In the genomic region with DNA sequence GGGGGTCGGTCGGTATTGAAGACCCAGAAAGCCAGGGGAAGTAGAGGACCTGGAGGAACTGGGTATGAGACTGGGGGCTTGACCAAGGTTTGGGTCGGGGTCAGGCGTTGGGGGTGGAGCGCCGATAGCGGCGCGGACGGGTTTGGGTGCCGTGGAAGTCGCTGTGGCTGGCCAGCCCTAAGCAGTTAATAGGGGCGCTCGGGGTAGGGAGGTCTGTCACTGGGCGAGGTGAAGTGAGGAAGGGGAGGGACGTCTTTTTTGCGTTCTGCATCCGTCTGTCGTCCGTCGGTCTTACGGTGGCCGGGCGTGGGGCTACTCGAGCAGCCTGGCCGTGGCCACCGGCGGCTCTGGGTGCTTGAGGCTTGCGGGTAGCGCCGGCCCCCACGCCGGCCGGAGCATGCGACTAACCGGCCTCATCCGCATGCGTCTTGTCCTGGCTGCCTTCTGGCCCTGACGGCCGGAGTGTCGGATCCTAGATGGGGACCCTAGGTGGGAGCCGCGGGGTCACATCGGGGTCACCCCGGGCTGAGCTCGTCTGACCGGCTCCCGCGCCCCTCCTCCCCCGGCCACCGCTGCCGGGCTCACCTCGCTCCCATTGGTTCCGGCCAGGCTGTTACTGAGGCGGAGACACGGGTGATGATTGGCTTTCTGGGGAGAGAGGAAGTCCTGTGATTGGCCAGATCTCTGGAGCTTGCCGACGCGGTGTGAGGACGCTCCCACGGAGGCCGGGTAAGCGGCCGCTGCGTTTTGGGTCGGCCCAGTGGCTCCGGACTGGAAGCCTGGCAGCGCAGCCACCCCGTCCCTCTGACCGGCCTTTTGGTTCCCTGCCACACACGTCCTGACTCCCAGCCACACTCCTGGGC, we compare ENCODE assay signal across 1 cellular context.
TF ChIP-seq lines count a peak whose summit lies in the region.

No MANE protein-coding gene starts in this region.

TF ChIP-seq in HCT116, 20 proteins besides CTCF, POLR2A, EP300 and RAD21:
- TF ChIP-seq EGR1 (IDR thresholded peaks at IDR 0.05; ENCODE audit: low read depth) = no peak
- TF ChIP-seq, protein P1, sequence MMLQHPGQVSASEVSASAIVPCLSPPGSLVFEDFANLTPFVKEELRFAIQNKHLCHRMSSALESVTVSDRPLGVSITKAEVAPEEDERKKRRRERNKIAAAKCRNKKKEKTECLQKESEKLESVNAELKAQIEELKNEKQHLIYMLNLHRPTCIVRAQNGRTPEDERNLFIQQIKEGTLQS (IDR thresholded peaks at IDR 0.05) = no peak
- TF ChIP-seq SP1 (IDR thresholded peaks at IDR 0.05; ENCODE audit: low read depth) = no peak
- TF ChIP-seq EZH2phosphoT487 (IDR thresholded peaks at IDR 0.05; ENCODE audit: borderline replicate concordance) = no peak
- 0 out of 2 replicates have a peak, but pooled peaks have one; percentile 48 for TF ChIP-seq ZFX (IDR thresholded peaks at IDR 0.05)
- TF ChIP-seq CEBPB (IDR thresholded peaks at IDR 0.05; ENCODE audit: low read depth) = no peak
- TF ChIP-seq, protein P2, sequence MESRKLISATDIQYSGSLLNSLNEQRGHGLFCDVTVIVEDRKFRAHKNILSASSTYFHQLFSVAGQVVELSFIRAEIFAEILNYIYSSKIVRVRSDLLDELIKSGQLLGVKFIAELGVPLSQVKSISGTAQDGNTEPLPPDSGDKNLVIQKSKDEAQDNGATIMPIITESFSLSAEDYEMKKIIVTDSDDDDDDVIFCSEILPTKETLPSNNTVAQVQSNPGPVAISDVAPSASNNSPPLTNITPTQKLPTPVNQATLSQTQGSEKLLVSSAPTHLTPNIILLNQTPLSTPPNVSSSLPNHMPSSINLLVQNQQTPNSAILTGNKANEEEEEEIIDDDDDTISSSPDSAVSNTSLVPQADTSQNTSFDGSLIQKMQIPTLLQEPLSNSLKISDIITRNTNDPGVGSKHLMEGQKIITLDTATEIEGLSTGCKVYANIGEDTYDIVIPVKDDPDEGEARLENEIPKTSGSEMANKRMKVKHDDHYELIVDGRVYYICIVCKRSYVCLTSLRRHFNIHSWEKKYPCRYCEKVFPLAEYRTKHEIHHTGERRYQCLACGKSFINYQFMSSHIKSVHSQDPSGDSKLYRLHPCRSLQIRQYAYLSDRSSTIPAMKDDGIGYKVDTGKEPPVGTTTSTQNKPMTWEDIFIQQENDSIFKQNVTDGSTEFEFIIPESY (IDR thresholded peaks at IDR 0.05; ENCODE audit: extremely low read depth, insufficient replicate concordance, low read length) = no peak
- TF ChIP-seq ELF1 (IDR thresholded peaks at IDR 0.05; ENCODE audit: borderline replicate concordance, low read depth) = no peak
- no peak for TF ChIP-seq CBX3 (IDR thresholded peaks at IDR 0.05; ENCODE audit: low read depth)
- TF ChIP-seq JUND (IDR thresholded peaks at IDR 0.05) = no peak
- TF ChIP-seq YY1 (IDR thresholded peaks at IDR 0.05; ENCODE audit: extremely low read depth, insufficient replicate concordance, low read depth, low read length) = no peak
- TF ChIP-seq SIN3A (IDR thresholded peaks at IDR 0.05; ENCODE audit: low read depth) = no peak
- peak; percentile 30 for TF ChIP-seq TCF7L2 (IDR thresholded peaks at IDR 0.05; ENCODE audit: borderline replicate concordance, extremely low read depth, insufficient read depth, insufficient read length)
- TF ChIP-seq POLR2AphosphoS5 (IDR thresholded peaks at IDR 0.05; ENCODE audit: low read depth, low read length) = peak; percentile 57
- no peak for TF ChIP-seq FOSL1 (IDR thresholded peaks at IDR 0.05; ENCODE audit: low read depth)
- no peak for TF ChIP-seq EZH2 (IDR thresholded peaks at IDR 0.05)
- no peak for TF ChIP-seq SRF (IDR thresholded peaks at IDR 0.05; ENCODE audit: low read depth)
- no peak for TF ChIP-seq ZNF274 (IDR thresholded peaks at IDR 0.05; ENCODE audit: low read depth, low read length)
- TF ChIP-seq, protein P3, sequence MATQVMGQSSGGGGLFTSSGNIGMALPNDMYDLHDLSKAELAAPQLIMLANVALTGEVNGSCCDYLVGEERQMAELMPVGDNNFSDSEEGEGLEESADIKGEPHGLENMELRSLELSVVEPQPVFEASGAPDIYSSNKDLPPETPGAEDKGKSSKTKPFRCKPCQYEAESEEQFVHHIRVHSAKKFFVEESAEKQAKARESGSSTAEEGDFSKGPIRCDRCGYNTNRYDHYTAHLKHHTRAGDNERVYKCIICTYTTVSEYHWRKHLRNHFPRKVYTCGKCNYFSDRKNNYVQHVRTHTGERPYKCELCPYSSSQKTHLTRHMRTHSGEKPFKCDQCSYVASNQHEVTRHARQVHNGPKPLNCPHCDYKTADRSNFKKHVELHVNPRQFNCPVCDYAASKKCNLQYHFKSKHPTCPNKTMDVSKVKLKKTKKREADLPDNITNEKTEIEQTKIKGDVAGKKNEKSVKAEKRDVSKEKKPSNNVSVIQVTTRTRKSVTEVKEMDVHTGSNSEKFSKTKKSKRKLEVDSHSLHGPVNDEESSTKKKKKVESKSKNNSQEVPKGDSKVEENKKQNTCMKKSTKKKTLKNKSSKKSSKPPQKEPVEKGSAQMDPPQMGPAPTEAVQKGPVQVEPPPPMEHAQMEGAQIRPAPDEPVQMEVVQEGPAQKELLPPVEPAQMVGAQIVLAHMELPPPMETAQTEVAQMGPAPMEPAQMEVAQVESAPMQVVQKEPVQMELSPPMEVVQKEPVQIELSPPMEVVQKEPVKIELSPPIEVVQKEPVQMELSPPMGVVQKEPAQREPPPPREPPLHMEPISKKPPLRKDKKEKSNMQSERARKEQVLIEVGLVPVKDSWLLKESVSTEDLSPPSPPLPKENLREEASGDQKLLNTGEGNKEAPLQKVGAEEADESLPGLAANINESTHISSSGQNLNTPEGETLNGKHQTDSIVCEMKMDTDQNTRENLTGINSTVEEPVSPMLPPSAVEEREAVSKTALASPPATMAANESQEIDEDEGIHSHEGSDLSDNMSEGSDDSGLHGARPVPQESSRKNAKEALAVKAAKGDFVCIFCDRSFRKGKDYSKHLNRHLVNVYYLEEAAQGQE (IDR thresholded peaks at IDR 0.05; ENCODE audit: low read depth) = no peak
- TF ChIP-seq, protein P4, sequence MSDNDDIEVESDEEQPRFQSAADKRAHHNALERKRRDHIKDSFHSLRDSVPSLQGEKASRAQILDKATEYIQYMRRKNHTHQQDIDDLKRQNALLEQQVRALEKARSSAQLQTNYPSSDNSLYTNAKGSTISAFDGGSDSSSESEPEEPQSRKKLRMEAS (IDR thresholded peaks at IDR 0.05) = no peak
